Comparison of ENCODE assay signal across 12 cellular contexts in genomic region chr3:34016925-34017592, GRCh38.
A peak's percentile ranks its signal among the peaks of the same experiment; 100 is the strongest.
DNase-seq lines count a peak whose midpoint lies in the region; ATAC-seq and TF ChIP-seq lines count a peak whose summit lies in the region.
"Had no signal": no experiment of that assay in that cellular context is flagged by ENCODE, and none has a peak within 500 bp of the region (broad histone marks: within the 10 kb centered on the region; RNA-seq: fewer than 3 reads in every experiment).

No MANE protein-coding gene starts in this region.

- no peaks in the 10 kb centered on the region for H3K9me3 ChIP-seq in A673 (ENCODE audit: low read depth, low read length, poor library complexity, severe bottlenecking)

- H3K27ac ChIP-seq in A673 (ENCODE audit: low read depth, low read length, poor library complexity, severe bottlenecking) = peak overlapping the region; percentile 53

- CTCF ChIA-PET in A673 (lab: Charles Lee) = no interaction called here

- H3K36me3 Mint-ChIP-seq in T-helper 2 cell treated with Interferon-gamma antibody and Interleukin-4, amounts not matched to agents 5 μg/mL and 100 μg/mL, for 36 hours (ENCODE audit: low read depth) = peaks cover 2% of the 10 kb centered on the region

- TF ChIP-seq CTCF in A673 (conservative IDR thresholded peaks at IDR 0.05; ENCODE audit: low read depth, low read length) = no peak

- POLR2A ChIA-PET in A673 (lab: Charles Lee; ENCODE audit: low non-redundant PET) = no interaction called here

- peak; percentile 72 for DNase-seq in A673 (ENCODE audit: low spot score)
- DNase-seq in T-helper 2 cell treated with Interferon-gamma antibody and Interleukin-4, amounts not matched to agents 5 μg/mL and 100 μg/mL, for 36 hours (ENCODE audit: low spot score) = no peak
- DNase-seq: DMS153, right cardiac atrium, SHP77 treated with DMSO at 0.1 percent for 48 hours had no signal

- H3K4me3 Mint-ChIP-seq in T-helper 2 cell treated with Interferon-gamma antibody and Interleukin-4, amounts not matched to agents 5 μg/mL and 100 μg/mL, for 36 hours = peak overlapping the region; percentile 60

- no peak for TF ChIP-seq POLR2A in GM18505 (IDR thresholded peaks at IDR 0.05; ENCODE audit: borderline replicate concordance, extremely low read depth, insufficient read depth, insufficient read length)

- intact Hi-C loops in A673 (cut with micrococcal nuclease; ENCODE audit: unreplicated experiment) = no loop called here

- H3K27me3 ChIP-seq in A673 (replicated peaks; ENCODE audit: insufficient read depth, low read depth, low read length, poor library complexity) = no peaks in the 10 kb centered on the region

- H3K9me3 Mint-ChIP-seq in T-helper 2 cell treated with Interferon-gamma antibody and Interleukin-4, amounts not matched to agents 5 μg/mL and 100 μg/mL, for 36 hours = no peaks in the 10 kb centered on the region

- no peak overlapping the region for H3K4me3 ChIP-seq in A673 (ENCODE audit: low read depth, low read length, poor library complexity, severe bottlenecking)

- no TSS peak for BruUV-seq in A673 (replicated peaks; lab: Mats Ljungman, UMichigan)

- H3K27ac Mint-ChIP-seq in T-helper 2 cell treated with Interferon-gamma antibody and Interleukin-4, amounts not matched to agents 5 μg/mL and 100 μg/mL, for 36 hours = peak overlapping the region; percentile 71

- H3K4me1 Mint-ChIP-seq in T-helper 2 cell treated with Interferon-gamma antibody and Interleukin-4, amounts not matched to agents 5 μg/mL and 100 μg/mL, for 36 hours (ENCODE audit: low read depth) = peaks cover 18% of the 10 kb centered on the region

- peaks cover 8% of the 10 kb centered on the region for H3K27me3 Mint-ChIP-seq in T-helper 2 cell treated with Interferon-gamma antibody and Interleukin-4, amounts not matched to agents 5 μg/mL and 100 μg/mL, for 36 hours (ENCODE audit: low read depth)

- peaks cover 56% of the 10 kb centered on the region for H3K4me1 ChIP-seq in A673 (ENCODE audit: insufficient read depth, low read length, poor library complexity, severe bottlenecking)

- no peaks in the 10 kb centered on the region for H3K36me3 ChIP-seq in A673 (ENCODE audit: insufficient read depth, low read length, poor library complexity, severe bottlenecking)

- ATAC-seq in GM18505 (IDR thresholded peaks at IDR 0.05; ENCODE audit: unreplicated experiment) (peak; percentile 54), HG03469 (IDR thresholded peaks at IDR 0.05; ENCODE audit: unreplicated experiment) (peak; percentile 53), GM18519 (IDR thresholded peaks at IDR 0.05; ENCODE audit: low FRiP score, unreplicated experiment) (no peak), HG02571 (IDR thresholded peaks at IDR 0.05; ENCODE audit: unreplicated experiment) (no peak), HG02981 (IDR thresholded peaks at IDR 0.05; ENCODE audit: unreplicated experiment) (no peak), HG03521 (IDR thresholded peaks at IDR 0.05; ENCODE audit: unreplicated experiment) (no peak)
- ATAC-seq: left lobe of liver, right cardiac atrium had no signal

Comparison
In these comparisons a context has a peak if more than half of its experiments do, and no peak if none do; other contexts are left out.
1. ATAC-seq: peak in GM18505 (single experiment) and HG03469 (single experiment); none in GM18519 (single experiment), HG02571 (single experiment), HG02981 (single experiment) and HG03521 (single experiment).